Comparison of ENCODE assay signal across 8 cellular contexts in the genomic region with DNA sequence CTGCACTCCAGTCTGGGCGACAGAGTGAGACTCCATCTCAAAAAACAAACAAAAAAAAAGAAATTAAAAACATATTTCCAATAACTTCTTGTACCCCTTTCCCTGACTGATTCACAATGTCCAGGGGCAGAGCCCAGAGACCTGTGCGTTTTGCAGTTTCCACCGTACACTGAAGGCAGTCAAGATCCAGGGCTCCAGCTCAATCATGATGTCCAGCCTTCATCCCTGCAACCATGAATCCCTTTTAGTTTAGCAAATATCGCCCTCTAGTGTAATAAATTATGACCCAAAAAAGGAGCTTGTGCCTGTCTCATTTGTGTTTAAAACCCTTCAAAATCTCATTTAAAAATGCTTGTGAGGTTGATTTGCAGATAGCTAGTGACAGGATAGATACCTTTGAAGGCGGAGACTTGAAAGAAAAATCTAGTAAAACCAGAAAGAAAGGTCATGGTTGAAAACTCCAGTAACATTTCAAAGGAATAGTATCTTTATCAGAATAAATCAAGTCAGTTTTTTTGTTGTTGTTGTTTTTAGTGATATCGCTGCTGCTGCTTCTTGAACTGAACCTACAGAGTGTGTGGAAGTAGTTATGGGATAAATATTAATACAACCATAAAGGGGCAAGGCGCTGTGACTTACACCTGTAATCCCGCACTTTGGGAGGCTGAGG. TPM values are rescaled to one million over a fixed set of nuclear protein-coding genes. Genes with fewer than 3 reads are reported as not detected.
A peak's percentile ranks its signal among the peaks of the same experiment; 100 is the strongest.
DNase-seq lines count a peak whose midpoint lies in the region; ATAC-seq, FAIRE-seq and TF ChIP-seq lines count a peak whose summit lies in the region.

No MANE protein-coding gene starts in this region.

- no peak overlapping the region for H3K27ac ChIP-seq in upper lobe of left lung

- CTCF ChIA-PET in Caco-2 (lab: Charles Lee) = interaction anchor here (0.6 to 4.1 kb wide), 39 partner anchors 8 to 365 kb away, joined by 3 to 277 read pairs (median 5); partner anchors contain the start of genes CSHL1, GH1 and ICAM2

- H3K4me3 ChIP-seq in Caco-2 (ENCODE audit: low read depth, low read length) = no peak overlapping the region
- no peak overlapping the region for H3K4me3 ChIP-seq in upper lobe of left lung

- peaks cover 21% of the 10 kb centered on the region for H3K4me1 Mint-ChIP-seq in Caco-2 (ENCODE audit: low read depth, unreplicated experiment)
- H3K4me1 Mint-ChIP-seq in activated T-helper 1 cell treated with anti-CD3 and anti-CD28 coated beads, Interleukin-12 subunit alpha, Interleukin-12 subunit beta, Interleukin-2, Interleukin-4 antibody, amounts not matched to agents 30 ng/mL and 10 ng/mL and 1 ng/mL, durations not matched to agents 14 hours and 24 hours and 36 hours (ENCODE audit: low read depth) = peaks cover 37% of the 10 kb centered on the region
- peaks cover 41% of the 10 kb centered on the region for H3K4me1 Mint-ChIP-seq in stimulated activated memory B cell treated with anti-CD40 and anti-IgM and Interleukin-4, amounts not matched to agents 10 μg/mL and 1 μg/mL and 100 μg/mL, for 72 hours

- peaks cover 14% of the 10 kb centered on the region for H3K36me3 Mint-ChIP-seq in Caco-2 (ENCODE audit: insufficient read depth, unreplicated experiment)
- peaks cover 6% of the 10 kb centered on the region for H3K36me3 Mint-ChIP-seq in activated T-helper 1 cell treated with anti-CD3 and anti-CD28 coated beads, Interleukin-12 subunit alpha, Interleukin-12 subunit beta, Interleukin-2, Interleukin-4 antibody, amounts not matched to agents 30 ng/mL and 10 ng/mL and 1 ng/mL, durations not matched to agents 14 hours and 24 hours and 36 hours (ENCODE audit: low read depth)
- no peaks in the 10 kb centered on the region for H3K36me3 Mint-ChIP-seq in stimulated activated memory B cell treated with anti-CD40 and anti-IgM and Interleukin-4, amounts not matched to agents 10 μg/mL and 1 μg/mL and 100 μg/mL, for 72 hours

- POLR2A ChIA-PET in Caco-2 (lab: Charles Lee) = interaction anchor here (1.0 to 1.2 kb wide), 3 partner anchors 12 to 105 kb away, joined by 5 to 17 read pairs (median 8); no protein-coding TSS in a partner anchor

- ATAC-seq in upper lobe of left lung (ENCODE audit: low FRiP score in 2 of 2) = no peak
- ATAC-seq in stimulated activated memory B cell treated with anti-CD40 and anti-IgM and Interleukin-4, amounts not matched to agents 10 μg/mL and 1 μg/mL and 100 μg/mL, for 72 hours = no peak

- H3K36me3 ChIP-seq in Caco-2 (ENCODE audit: control insufficient read depth, insufficient read depth, low read length) (no peaks in the 10 kb centered on the region), upper lobe of left lung (no peaks in the 10 kb centered on the region)

- no TSS peak for BruUV-seq in Caco-2 (replicated peaks; lab: Mats Ljungman, UMichigan)

- intact Hi-C loops in Caco-2 (cut with micrococcal nuclease; ENCODE audit: unreplicated experiment) = loop anchor here (1.0 to 5.0 kb wide), 4 partner anchors 70 to 284 kb away; no protein-coding TSS in a partner anchor
- intact Hi-C loops in activated T-helper 1 cell treated with anti-CD3 and anti-CD28 coated beads, Interleukin-12 subunit alpha, Interleukin-12 subunit beta, Interleukin-2, Interleukin-4 antibody, amounts not matched to agents 30 ng/mL and 10 ng/mL and 1 ng/mL, durations not matched to agents 14 hours and 24 hours and 36 hours (cut with micrococcal nuclease) = loop anchor here (1.0 to 5.0 kb wide), 5 partner anchors 70 to 214 kb away; no protein-coding TSS in a partner anchor

- TF ChIP-seq POLR2A in H54 (IDR thresholded peaks at IDR 0.05; ENCODE audit: low read depth, low read length) (no peak), upper lobe of left lung (IDR thresholded peaks at IDR 0.05) (no peak)

- WGBS in upper lobe of left lung, 2 donors = 38 to 43% methylated on average over 8 of the region's 8 CpGs

- no peak for TF ChIP-seq EP300 in upper lobe of left lung (IDR thresholded peaks at IDR 0.05)

- DNase-seq in Caco-2 = peak; percentile 62 to 72
- peak; percentile 66 for DNase-seq in H54 (ENCODE audit: insufficient read length, low spot score)
- DNase-seq in NCI-H446 treated with DMSO at 0.1 percent for 48 hours (lab: John Stamatoyannopoulos, UW) = peak; percentile 19
- DNase-seq in activated T-helper 1 cell treated with anti-CD3 and anti-CD28 coated beads, Interleukin-12 subunit alpha, Interleukin-12 subunit beta, Interleukin-2, Interleukin-4 antibody, amounts not matched to agents 30 ng/mL and 10 ng/mL and 1 ng/mL, durations not matched to agents 14 hours and 24 hours and 36 hours (ENCODE audit: low spot score) = no peak
- DNase-seq in inferior parietal cortex (ENCODE audit: extremely low spot score) = peak; percentile 87
- peak in 1 of 2 donors; percentile 36 for DNase-seq in upper lobe of left lung
- DNase-seq in stimulated activated CD8-positive, alpha-beta memory T cell treated with anti-CD3 and anti-CD28 coated beads, Interleukin-4, amount 100 ng/mL, for 48 hours = no peak

- no peak overlapping the region for H3K27ac Mint-ChIP-seq in Caco-2 (ENCODE audit: unreplicated experiment)
- peak overlapping the region; percentile 26 for H3K27ac Mint-ChIP-seq in activated T-helper 1 cell treated with anti-CD3 and anti-CD28 coated beads, Interleukin-12 subunit alpha, Interleukin-12 subunit beta, Interleukin-2, Interleukin-4 antibody, amounts not matched to agents 30 ng/mL and 10 ng/mL and 1 ng/mL, durations not matched to agents 14 hours and 24 hours and 36 hours
- no peak overlapping the region for H3K27ac Mint-ChIP-seq in stimulated activated memory B cell treated with anti-CD40 and anti-IgM and Interleukin-4, amounts not matched to agents 10 μg/mL and 1 μg/mL and 100 μg/mL, for 72 hours

- H3K27me3 ChIP-seq in Caco-2 (replicated peaks; ENCODE audit: control insufficient read depth, insufficient read depth, low read length) (no peaks in the 10 kb centered on the region), upper lobe of left lung (no peaks in the 10 kb centered on the region)

- no peak overlapping the region for H3K4me3 Mint-ChIP-seq in Caco-2 (ENCODE audit: unreplicated experiment)
- H3K4me3 Mint-ChIP-seq in activated T-helper 1 cell treated with anti-CD3 and anti-CD28 coated beads, Interleukin-12 subunit alpha, Interleukin-12 subunit beta, Interleukin-2, Interleukin-4 antibody, amounts not matched to agents 30 ng/mL and 10 ng/mL and 1 ng/mL, durations not matched to agents 14 hours and 24 hours and 36 hours = no peak overlapping the region
- no peak overlapping the region for H3K4me3 Mint-ChIP-seq in stimulated activated memory B cell treated with anti-CD40 and anti-IgM and Interleukin-4, amounts not matched to agents 10 μg/mL and 1 μg/mL and 100 μg/mL, for 72 hours

- TF ChIP-seq CTCF in Caco-2 (IDR thresholded peaks at IDR 0.05; ENCODE audit: insufficient read depth in 1 of 2, low read depth in 1 of 2, low read length in 1 of 2, severe bottlenecking in 1 of 2, unreplicated experiment in 1 of 2) (peak; percentile 45 to 77), upper lobe of left lung (IDR thresholded peaks at IDR 0.05) (peak; percentile 38 to 80 (median 72))

- FAIRE-seq in H54 (lab: Jason Lieb, UNC) = peak; percentile 69

- H3K9me3 ChIP-seq in Caco-2 (no peaks in the 10 kb centered on the region), upper lobe of left lung (no peaks in the 10 kb centered on the region)

- H3K9me3 Mint-ChIP-seq in Caco-2 (ENCODE audit: unreplicated experiment) = no peaks in the 10 kb centered on the region
- H3K9me3 Mint-ChIP-seq in activated T-helper 1 cell treated with anti-CD3 and anti-CD28 coated beads, Interleukin-12 subunit alpha, Interleukin-12 subunit beta, Interleukin-2, Interleukin-4 antibody, amounts not matched to agents 30 ng/mL and 10 ng/mL and 1 ng/mL, durations not matched to agents 14 hours and 24 hours and 36 hours = no peaks in the 10 kb centered on the region
- no peaks in the 10 kb centered on the region for H3K9me3 Mint-ChIP-seq in stimulated activated memory B cell treated with anti-CD40 and anti-IgM and Interleukin-4, amounts not matched to agents 10 μg/mL and 1 μg/mL and 100 μg/mL, for 72 hours

- peaks cover 17% of the 10 kb centered on the region for H3K4me1 ChIP-seq in Caco-2
- H3K4me1 ChIP-seq in upper lobe of left lung = peaks cover 8 to 15% (median 11%) of the 10 kb centered on the region in 4 donors

- H3K27me3 Mint-ChIP-seq in Caco-2 (ENCODE audit: insufficient read depth, unreplicated experiment) = no peaks in the 10 kb centered on the region
- H3K27me3 Mint-ChIP-seq in activated T-helper 1 cell treated with anti-CD3 and anti-CD28 coated beads, Interleukin-12 subunit alpha, Interleukin-12 subunit beta, Interleukin-2, Interleukin-4 antibody, amounts not matched to agents 30 ng/mL and 10 ng/mL and 1 ng/mL, durations not matched to agents 14 hours and 24 hours and 36 hours (ENCODE audit: insufficient read depth) = no peaks in the 10 kb centered on the region
- H3K27me3 Mint-ChIP-seq in stimulated activated memory B cell treated with anti-CD40 and anti-IgM and Interleukin-4, amounts not matched to agents 10 μg/mL and 1 μg/mL and 100 μg/mL, for 72 hours = no peaks in the 10 kb centered on the region

RNA-seq across cellular contexts. Expression of gene ERN1, which starts 3.7 kb away (rescaled TPM):
- total RNA-seq in Caco-2 (2022) (24.3 and 27.5 TPM in 2 replicates), upper lobe of left lung (10 to 100 TPM; 32.8 to 65.0 (median 41.9) TPM)
- total RNA-seq in activated T-helper 1 cell treated with anti-CD3 and anti-CD28 coated beads, Interleukin-12 subunit alpha, Interleukin-12 subunit beta, Interleukin-2, Interleukin-4 antibody, amounts not matched to agents 30 ng/mL and 10 ng/mL and 1 ng/mL, durations not matched to agents 14 hours and 24 hours and 36 hours = 90.0 and 91.6 TPM in 2 replicates

Comparison
In these comparisons a context has a peak if more than half of its experiments do, and no peak if none do; other contexts are left out.
1. DNase-seq: peak in Caco-2 (2 of 2), H54 (single experiment), NCI-H446 treated with DMSO at 0.1 percent for 48 hours (single experiment) and inferior parietal cortex (single experiment); none in activated T-helper 1 cell treated with anti-CD3 and anti-CD28 coated beads, Interleukin-12 subunit alpha, Interleukin-12 subunit beta, Interleukin-2, Interleukin-4 antibody, amounts not matched to agents 30 ng/mL and 10 ng/mL and 1 ng/mL, durations not matched to agents 14 hours and 24 hours and 36 hours (single experiment) and stimulated activated CD8-positive, alpha-beta memory T cell treated with anti-CD3 and anti-CD28 coated beads, Interleukin-4, amount 100 ng/mL, for 48 hours (single experiment).